ENCODE assay signal across 22 cellular contexts in genomic region chr20:2261105-2261504, GRCh38. TPM values are rescaled to one million over a fixed set of nuclear protein-coding genes. Genes with fewer than 3 reads are reported as not detected.
DNase-seq lines count a peak whose midpoint lies in the region; ATAC-seq, FAIRE-seq and TF ChIP-seq lines count a peak whose summit lies in the region.
"Had no signal": no experiment of that assay in that cellular context is flagged by ENCODE, and none has a peak within 500 bp of the region (broad histone marks: within the 10 kb centered on the region; RNA-seq: fewer than 3 reads in every experiment).

No MANE protein-coding gene starts in this region.

- no peak overlapping the region for H3K14ac ChIP-seq in IMR-90 (replicated peaks; ENCODE audit: low read depth, low read length)

- TF ChIP-seq EP300 in A549 (IDR thresholded peaks at IDR 0.05): no peak

- H3K9ac ChIP-seq in IMR-90 (ENCODE audit: low read depth, low read length) (no peak overlapping the region), liver (ENCODE audit: low read depth in 1 of 2, low read length in 2 of 2) (no peak overlapping the region)
- H3K9ac ChIP-seq: parathyroid adenoma had no signal

- H2BK15ac ChIP-seq in IMR-90 (ENCODE audit: low read depth, low read length): no peak overlapping the region

- in situ Hi-C loops in IMR-90 (cut with MboI; ENCODE audit: low sequenced_read_pairs): no loop called here

- no peak overlapping the region for H4K5ac ChIP-seq in IMR-90 (ENCODE audit: low read depth, low read length)

- H4K91ac ChIP-seq in IMR-90 (ENCODE audit: insufficient read depth, low read depth, low read length): no peak overlapping the region

- no peak for TF ChIP-seq CTCF in A549 (IDR thresholded peaks at IDR 0.05)
- no peak for TF ChIP-seq CTCF in IMR-90 (conservative IDR thresholded peaks at IDR 0.05; ENCODE audit: low read depth, low read length)
- no peak for TF ChIP-seq CTCF in liver (IDR thresholded peaks at IDR 0.05; ENCODE audit: low read depth, low read length, missing input control)

- no peak overlapping the region for H2BK5ac ChIP-seq in IMR-90 (ENCODE audit: low read depth, low read length, poor library complexity, severe bottlenecking)

- no peaks in the 10 kb centered on the region for H3K9me1 ChIP-seq in IMR-90 (ENCODE audit: insufficient read depth, low read length)

- H3K18ac ChIP-seq in IMR-90 (ENCODE audit: low read depth, low read length): no peak overlapping the region

- no peaks in the 10 kb centered on the region for H4K20me1 ChIP-seq in IMR-90 (ENCODE audit: insufficient read depth, low read length)

- dilution Hi-C loops in IMR-90 (cut with HindIII; ENCODE audit: low sequenced_read_pairs, unreplicated experiment): no loop called here

- no peak overlapping the region for H2BK20ac ChIP-seq in IMR-90 (ENCODE audit: low read depth, low read length)

- 12% methylated on average over 6 of the region's 7 CpGs for WGBS in A549 (ENCODE audit: missing lambda C conversion rate)
- 45% methylated on average over 2 of the region's 7 CpGs; no CpG with 5 or more reads in 1 of the 2 experiments for WGBS in IMR-90 (ENCODE audit: extremely low coverage in 2 of 2, insufficient read length in 1 of 2), 2 experiments
- 13% methylated on average over 7 of the region's 7 CpGs for WGBS in liver

- no peak overlapping the region for H2BK120ac ChIP-seq in IMR-90 (ENCODE audit: low read depth, low read length)

- CTCF ChIA-PET in A549 (lab: Yijun Ruan, JAX) (interaction anchor here (1.3 kb wide), 1 partner anchor 496 kb away, joined by 4 read pairs; no protein-coding TSS in a partner anchor), IMR-90 (lab: Yijun Ruan, JAX) (no interaction called here)

- H3K79me1 ChIP-seq in IMR-90 (ENCODE audit: low read depth in 1 of 2, low read length in 2 of 2): no peaks in the 10 kb centered on the region

- peak overlapping the region; percentile 41 for H3K4me2 ChIP-seq in A549
- no peak overlapping the region for H3K4me2 ChIP-seq in IMR-90 (ENCODE audit: low read depth, low read length)
- H3K4me2 ChIP-seq: PC-9 had no signal

- H3K9me3 ChIP-seq in A549 (no peaks in the 10 kb centered on the region), IMR-90 (ENCODE audit: control insufficient read depth, insufficient read depth, low read length) (no peaks in the 10 kb centered on the region), liver (ENCODE audit: control insufficient read depth in 4 of 4, low read length in 3 of 4) (no peaks in the 10 kb centered on the region)
- H3K9me3 ChIP-seq: SJSA1 had no signal

- no peak for FAIRE-seq in A549 (lab: Jason Lieb, UNC)
- FAIRE-seq: frontal cortex had no signal

- no peak overlapping the region for H3K23ac ChIP-seq in IMR-90 (ENCODE audit: low read depth, low read length)

- H2AK9ac ChIP-seq in IMR-90 (replicated peaks; ENCODE audit: low read depth, low read length, poor library complexity): no peak overlapping the region

- H4K8ac ChIP-seq in IMR-90 (ENCODE audit: low read depth in 2 of 2, low read length in 2 of 2): no peak overlapping the region

- DNase-seq in A549 (ENCODE audit: low read depth in 1 of 2, low spot score in 1 of 2) (peak; percentile 34 to 83), IMR-90 (no peak), RPMI7951 (ENCODE audit: low read depth) (peak; percentile 39), RPMI8226 (no peak), NCI-H2081 (lab: John Stamatoyannopoulos, UW) (no peak), caudate nucleus (lab: John Stamatoyannopoulos, UW) (no peak)
- DNase-seq: activated effector memory CD4-positive, alpha-beta T cell treated with anti-CD3 and anti-CD28 coated beads, Interleukin-2, amount 50 U/mL, for 16 hours; C1 segment of cervical spinal cord; KBM-7; naive thymus-derived CD4-positive, alpha-beta T cell; PC-9; stimulated activated CD4-positive, alpha-beta T cell treated with anti-CD3 and anti-CD28 coated beads, Interleukin-1b, Interleukin-23, amount 100 ng/mL, for 48 hours; stimulated activated naive CD4-positive, alpha-beta T cell; T-helper 2 cell had no signal

- H3K4me3 ChIP-seq in A549 (no peak overlapping the region), IMR-90 (ENCODE audit: insufficient read depth, low read depth, low read length) (no peak overlapping the region), liver (ENCODE audit: low read depth in 1 of 3, low read length in 3 of 3) (no peak overlapping the region)
- H3K4me3 ChIP-seq: PC-9, SJSA1 had no signal

- POLR2A ChIA-PET in A549 (lab: Yijun Ruan, JAX): no interaction called here
- POLR2A ChIA-PET in IMR-90 (lab: Charles Lee; ENCODE audit: unreplicated experiment): no interaction called here

- TF ChIP-seq RAD21 in A549 (conservative IDR thresholded peaks at IDR 0.05 in 1 of 2, IDR thresholded peaks at IDR 0.05 in 1 of 2): no peak
- TF ChIP-seq RAD21 in IMR-90 (IDR thresholded peaks at IDR 0.05; ENCODE audit: low read length): no peak
- TF ChIP-seq RAD21 in liver (IDR thresholded peaks at IDR 0.05): peak; percentile 39 to 63

- no peaks in the 10 kb centered on the region for H3K36me3 ChIP-seq in IMR-90 (ENCODE audit: control insufficient read depth, insufficient read depth, low read length)
- H3K36me3 ChIP-seq in liver (ENCODE audit: control insufficient read depth in 4 of 4, insufficient read depth in 3 of 4, low read depth in 1 of 4, low read length in 3 of 4): no peaks in the 10 kb centered on the region
- H3K36me3 ChIP-seq: SJSA1 had no signal

- H3K4me1 ChIP-seq in A549 (peaks cover 10% of the 10 kb centered on the region), IMR-90 (ENCODE audit: control insufficient read depth, insufficient read depth, low read length) (no peaks in the 10 kb centered on the region), liver (ENCODE audit: control insufficient read depth in 4 of 4, insufficient read depth in 4 of 4, low read length in 3 of 4) (peaks cover 9 to 26% (median 17%) of the 10 kb centered on the region in 4 donors)
- H3K4me1 ChIP-seq: parathyroid adenoma, SJSA1 had no signal

- TF ChIP-seq POLR2A in A549 (IDR thresholded peaks at IDR 0.05; ENCODE audit: low read length) (no peak), IMR-90 (IDR thresholded peaks at IDR 0.05; ENCODE audit: low read depth, low read length) (no peak)

- 0 out of 2 replicates have a peak, but pooled peaks cover 6% of the 10 kb centered on the region for H3K27me3 ChIP-seq in IMR-90 (ENCODE audit: control insufficient read depth, insufficient read depth, low read length)
- H3K27me3 ChIP-seq in liver (ENCODE audit: control insufficient read depth in 4 of 4, insufficient read depth in 4 of 4, low read length in 3 of 4): no peaks in the 10 kb centered on the region
- H3K27me3 ChIP-seq: SJSA1 had no signal

- ATAC-seq in A549: peak; percentile 64 to 89; a peak in 5 of 6 replicates
- ATAC-seq in IMR-90 (ENCODE audit: low read depth): no peak
- no peak for ATAC-seq in GM19351 (IDR thresholded peaks at IDR 0.05; ENCODE audit: unreplicated experiment)
- ATAC-seq: naive thymus-derived CD4-positive, alpha-beta T cell had no signal

- BruUV-seq in IMR-90 (replicated peaks; lab: Mats Ljungman, UMichigan): no TSS peak

- H3K27ac ChIP-seq in A549 (no peak overlapping the region; a peak in 1 of 6 replicates), IMR-90 (ENCODE audit: insufficient read depth, low read length) (no peak overlapping the region), liver (ENCODE audit: low read depth in 1 of 2, low read length in 2 of 2) (peak overlapping the region in 1 of 2 donors; percentile 50), caudate nucleus (ENCODE audit: low read depth, low read length) (no peak overlapping the region)
- H3K27ac ChIP-seq: parathyroid adenoma, PC-9, SJSA1, VCaP had no signal

- intact Hi-C loops in IMR-90 (cut with micrococcal nuclease): no loop called here

- H3K4ac ChIP-seq in IMR-90 (ENCODE audit: low read depth, low read length): no peak overlapping the region

- peak overlapping the region; percentile 7 for H2AFZ ChIP-seq in IMR-90 (replicated peaks; ENCODE audit: low read length, poor library complexity)
- H2AFZ ChIP-seq: parathyroid adenoma, PC-9 had no signal

- no peak overlapping the region for H2AK5ac ChIP-seq in IMR-90 (ENCODE audit: low read depth, low read length)

- no peak overlapping the region for H3K56ac ChIP-seq in IMR-90 (ENCODE audit: extremely low read depth, insufficient read depth, low read length)

TF ChIP-seq in A549, 52 proteins besides CTCF, POLR2A, EP300 and RAD21 (continues in another document):
- no peak for TF ChIP-seq EHMT2 (IDR thresholded peaks at IDR 0.05; ENCODE audit: low read depth)
- TF ChIP-seq NFE2L2 (conservative IDR thresholded peaks at IDR 0.05; ENCODE audit: low read length): no peak
- no peak for TF ChIP-seq MAFK (IDR thresholded peaks at IDR 0.05; ENCODE audit: partially characterized antibody)
- TF ChIP-seq ZSCAN20 (CRISPR knock-in tag; IDR thresholded peaks at IDR 0.05): no peak
- TF ChIP-seq HOXB5 (CRISPR knock-in tag; IDR thresholded peaks at IDR 0.05): peak; percentile 65; the same call in 1 of the 2 replicates
- TF ChIP-seq JUNB (IDR thresholded peaks at IDR 0.05): no peak

TF ChIP-seq in IMR-90, 13 proteins besides CTCF, POLR2A, EP300 and RAD21 (continues in another document):
- TF ChIP-seq MAZ (IDR thresholded peaks at IDR 0.05; ENCODE audit: borderline replicate concordance, low read depth, low read length) (no peak), BHLHE40 (IDR thresholded peaks at IDR 0.05; ENCODE audit: low read depth, low read length) (no peak), CEBPB (IDR thresholded peaks at IDR 0.05; ENCODE audit: low read depth, low read length) (no peak), FOS (IDR thresholded peaks at IDR 0.05; ENCODE audit: low read depth, low read length) (no peak), CHD1 (IDR thresholded peaks at IDR 0.05; ENCODE audit: low read depth, low read length) (no peak)

TF ChIP-seq in liver, 16 proteins besides CTCF, POLR2A, EP300 and RAD21 (continues in another document):
- peak; percentile 44 for TF ChIP-seq NR2F2 (IDR thresholded peaks at IDR 0.05)
- peak; percentile 88 to 89 for TF ChIP-seq RXRA (IDR thresholded peaks at IDR 0.05)
- TF ChIP-seq GABPA (IDR thresholded peaks at IDR 0.05 in 1 of 2, conservative IDR thresholded peaks at IDR 0.05 in 1 of 2): peak in 1 of 2 donors; percentile 65
- peak in 1 of 2 donors; percentile 78 for TF ChIP-seq EGR1 (IDR thresholded peaks at IDR 0.05; ENCODE audit: low read depth in 2 of 2)
- peak; percentile 93 for TF ChIP-seq FOXA2 (IDR thresholded peaks at IDR 0.05)
- peak; percentile 95 for TF ChIP-seq HNF4G (IDR thresholded peaks at IDR 0.05)
- TF ChIP-seq FOXA1 (IDR thresholded peaks at IDR 0.05): peak; percentile 87

RNA-seq across cellular contexts. Expression of gene TGM3, which starts 34.7 kb away (rescaled TPM):
- polyA plus RNA-seq in A549 (2011; rRNA removed) (0.14 and 0.24 TPM in 2 replicates), A549 (2017; fragmentation: RNase III; extraction: RNeasy Plus Mini Kit Qiagen cat#74134 plus additional on column Dnase treatment) (0.03 TPM in 1 of 3 replicates, not detected in the others), IMR-90 (2012; rRNA removed) (not detected in 2 replicates), liver (under 1 TPM in 1 of 2 donors, not detected in 1; 0.28 TPM)
- polyA plus RNA-seq in A549 (2012; cell fraction: cytosol; rRNA removed): 0.01 TPM in 1 of 2 replicates, not detected in the other
- polyA plus RNA-seq in A549 (2012; cell fraction: nucleus; rRNA removed): 0.06 and 0.10 TPM in 2 replicates
- 0.08 and 0.15 TPM in 2 replicates for polyA minus RNA-seq in A549 (2011; rRNA and poly(A)+ RNA removed)
- total RNA-seq in IMR-90 (2012; rRNA removed) (not detected in 2 replicates), liver (under 1 TPM; 0.05 to 0.08 TPM)
- polyA plus RNA-seq in IMR-90 (2012; cell fraction: cytosol; rRNA removed): not detected in 2 replicates
- polyA plus RNA-seq in IMR-90 (2012; cell fraction: nucleus; rRNA removed; ENCODE audit: low replicate concordance): not detected in 2 replicates
- total RNA-seq in RPMI7951 (2014; rRNA removed; shearing (Covaris generic)): not detected in 2 replicates
- total RNA-seq: epithelial cell of proximal tubule; frontal cortex; kidney epithelial cell; naive thymus-derived CD4-positive, alpha-beta T cell; PC-9 had no signal
- polyA plus RNA-seq: naive thymus-derived CD4-positive, alpha-beta T cell had no signal

Comparison
In these comparisons a context has a peak if more than half of its experiments do, and no peak if none do; other contexts are left out.
1. ATAC-seq: peak in A549 (2 of 2); none in IMR-90 (single experiment) and GM19351 (single experiment).
2. DNase-seq: peak in A549 (2 of 2) and RPMI7951 (single experiment); none in IMR-90 (single experiment), RPMI8226 (single experiment), NCI-H2081 (0 of 2) and caudate nucleus (0 of 61).